ENCODE assay signal across 1 cellular context in the genomic region with DNA sequence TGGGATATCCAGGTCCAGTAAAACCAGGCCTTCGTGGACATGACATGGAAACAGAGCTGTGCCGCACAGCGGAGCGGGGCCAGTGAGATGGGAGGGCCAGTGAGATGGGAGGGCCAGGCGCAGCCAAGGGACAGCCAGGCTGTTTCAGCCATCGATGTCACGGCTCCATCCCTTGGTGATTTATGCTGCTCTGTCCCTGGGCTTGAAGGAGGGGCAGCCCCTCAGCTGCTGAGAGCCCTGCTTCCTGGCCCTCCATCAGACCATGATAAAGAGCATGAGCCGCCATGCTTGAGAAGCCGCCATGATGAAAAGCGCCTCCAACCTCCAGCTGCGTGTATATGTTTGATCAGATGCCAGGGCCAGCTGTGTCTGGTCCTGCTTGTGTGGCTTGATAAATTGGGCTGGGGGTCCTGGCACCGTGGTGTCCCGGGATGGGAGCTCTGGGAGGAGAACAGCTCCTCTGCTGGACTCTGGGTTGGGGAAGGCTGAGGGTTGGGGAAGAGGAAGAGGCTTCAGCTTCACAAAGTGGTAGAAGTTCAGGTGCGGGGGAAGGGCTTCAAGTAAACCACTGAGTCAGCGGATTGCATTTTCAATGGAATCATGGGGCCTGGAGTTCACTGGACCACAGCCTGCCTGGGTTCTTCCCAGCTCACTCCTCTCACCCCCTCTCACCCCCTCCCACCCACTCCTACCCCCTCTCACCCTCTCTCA.
A peak's percentile ranks its signal among the peaks of the same experiment; 100 is the strongest.
TF ChIP-seq lines count a peak whose summit lies in the region.

No MANE protein-coding gene starts in this region.

TF ChIP-seq in K562, 482 proteins besides CTCF, POLR2A, EP300 and RAD21 (continued from another document):
- TF ChIP-seq, protein P1, sequence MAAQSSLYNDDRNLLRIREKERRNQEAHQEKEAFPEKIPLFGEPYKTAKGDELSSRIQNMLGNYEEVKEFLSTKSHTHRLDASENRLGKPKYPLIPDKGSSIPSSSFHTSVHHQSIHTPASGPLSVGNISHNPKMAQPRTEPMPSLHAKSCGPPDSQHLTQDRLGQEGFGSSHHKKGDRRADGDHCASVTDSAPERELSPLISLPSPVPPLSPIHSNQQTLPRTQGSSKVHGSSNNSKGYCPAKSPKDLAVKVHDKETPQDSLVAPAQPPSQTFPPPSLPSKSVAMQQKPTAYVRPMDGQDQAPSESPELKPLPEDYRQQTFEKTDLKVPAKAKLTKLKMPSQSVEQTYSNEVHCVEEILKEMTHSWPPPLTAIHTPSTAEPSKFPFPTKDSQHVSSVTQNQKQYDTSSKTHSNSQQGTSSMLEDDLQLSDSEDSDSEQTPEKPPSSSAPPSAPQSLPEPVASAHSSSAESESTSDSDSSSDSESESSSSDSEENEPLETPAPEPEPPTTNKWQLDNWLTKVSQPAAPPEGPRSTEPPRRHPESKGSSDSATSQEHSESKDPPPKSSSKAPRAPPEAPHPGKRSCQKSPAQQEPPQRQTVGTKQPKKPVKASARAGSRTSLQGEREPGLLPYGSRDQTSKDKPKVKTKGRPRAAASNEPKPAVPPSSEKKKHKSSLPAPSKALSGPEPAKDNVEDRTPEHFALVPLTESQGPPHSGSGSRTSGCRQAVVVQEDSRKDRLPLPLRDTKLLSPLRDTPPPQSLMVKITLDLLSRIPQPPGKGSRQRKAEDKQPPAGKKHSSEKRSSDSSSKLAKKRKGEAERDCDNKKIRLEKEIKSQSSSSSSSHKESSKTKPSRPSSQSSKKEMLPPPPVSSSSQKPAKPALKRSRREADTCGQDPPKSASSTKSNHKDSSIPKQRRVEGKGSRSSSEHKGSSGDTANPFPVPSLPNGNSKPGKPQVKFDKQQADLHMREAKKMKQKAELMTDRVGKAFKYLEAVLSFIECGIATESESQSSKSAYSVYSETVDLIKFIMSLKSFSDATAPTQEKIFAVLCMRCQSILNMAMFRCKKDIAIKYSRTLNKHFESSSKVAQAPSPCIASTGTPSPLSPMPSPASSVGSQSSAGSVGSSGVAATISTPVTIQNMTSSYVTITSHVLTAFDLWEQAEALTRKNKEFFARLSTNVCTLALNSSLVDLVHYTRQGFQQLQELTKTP (IDR thresholded peaks at IDR 0.05; ENCODE audit: low read depth in 1 of 2, partially characterized antibody in 2 of 2), result no peak
- TF ChIP-seq ILF3 (IDR thresholded peaks at IDR 0.05; ENCODE audit: borderline replicate concordance) (no peak), ZNF316 (IDR thresholded peaks at IDR 0.05) (0 out of 2 replicates have a peak, but pooled peaks have one; percentile 35), BACH1 (tag; IDR thresholded peaks at IDR 0.05) (no peak), GTF2B (IDR thresholded peaks at IDR 0.05; ENCODE audit: extremely low read depth, insufficient read length) (no peak), MAFG (tag; conservative IDR thresholded peaks at IDR 0.05) (0 out of 2 replicates have a peak, but pooled peaks have one; percentile 17), MAFF (IDR thresholded peaks at IDR 0.05; ENCODE audit: low read length) (0 out of 2 replicates have a peak, but pooled peaks have one; percentile 17), HMG20B (CRISPR knock-in tag; IDR thresholded peaks at IDR 0.05) (no peak), MAFK (IDR thresholded peaks at IDR 0.05; ENCODE audit: low read length) (peak; percentile 16; the same call in 1 of the 2 replicates)
